In the genomic region with DNA sequence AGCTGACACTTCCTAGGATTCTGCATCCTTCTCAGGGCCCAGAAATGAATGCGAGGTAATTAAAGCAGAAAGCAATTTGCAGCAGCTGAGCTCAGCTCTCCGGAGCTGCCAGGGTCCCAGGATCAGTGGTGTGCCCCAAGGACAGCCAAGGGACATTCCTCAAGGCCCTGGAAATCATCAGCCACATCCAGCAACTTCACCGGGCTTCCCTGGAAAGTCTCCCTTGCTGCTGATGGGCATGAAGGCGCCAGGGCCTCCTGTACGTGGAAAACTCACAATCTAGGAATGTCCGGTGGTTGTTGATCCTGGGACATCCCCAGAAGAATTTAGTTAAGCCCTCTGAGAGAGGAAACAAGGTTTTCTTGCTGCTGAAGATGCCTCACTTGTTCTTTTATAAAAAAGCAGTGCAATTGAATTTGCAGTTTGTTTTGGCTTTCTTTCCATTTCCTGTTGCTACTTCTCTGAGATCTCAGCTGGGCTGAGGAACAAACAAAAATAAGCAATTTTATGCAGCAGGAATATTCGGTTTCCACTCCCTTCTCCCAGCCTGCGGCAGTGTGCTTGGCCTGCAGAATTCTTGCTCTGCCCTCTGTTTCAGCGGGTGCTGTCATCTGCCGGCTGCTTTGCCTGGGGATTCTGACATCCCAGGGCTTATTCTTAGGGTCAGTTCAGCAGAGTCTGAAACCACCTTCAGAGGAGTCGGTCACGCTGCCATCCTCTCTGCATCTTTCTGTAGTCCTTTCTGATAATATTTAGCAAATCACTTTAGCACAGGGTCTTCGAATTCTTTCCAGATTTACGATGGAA, we compare ENCODE assay signal across 13 cellular contexts.
DNase-seq lines count a peak whose midpoint lies in the region; ATAC-seq and TF ChIP-seq lines count a peak whose summit lies in the region.
"Had no signal": no experiment of that assay in that cellular context is flagged by ENCODE, and none has a peak within 500 bp of the region (broad histone marks: within the 10 kb centered on the region; RNA-seq: fewer than 3 reads in every experiment).

No MANE protein-coding gene starts in this region.

- H3K79me2 ChIP-seq in ACC112 (ENCODE audit: control insufficient read depth, insufficient read depth, low read length, unreplicated experiment) (peaks cover 3% of the 10 kb centered on the region), fibroblast of lung (ENCODE audit: control insufficient read depth, insufficient read depth, low read length) (no peaks in the 10 kb centered on the region)

- H3K4me3 ChIP-seq in ACC112 (ENCODE audit: low read depth, low read length) (no peak overlapping the region), RWPE2 (ENCODE audit: severe bottlenecking) (no peak overlapping the region), fibroblast of lung (replicated peaks in 1 of 4; ENCODE audit: control extremely low read depth in 1 of 4, insufficient read depth in 1 of 4, low read depth in 3 of 4, low read length in 4 of 4) (no peak overlapping the region), mesodermal cell (ENCODE audit: extremely low read depth, insufficient read depth, low read length, poor library complexity, severe bottlenecking) (no peak overlapping the region)
- H3K4me3 ChIP-seq: PC-9 had no signal

- no peak for ATAC-seq in RWPE2 (ENCODE audit: low read depth)
- no peak for ATAC-seq in HG03025 (IDR thresholded peaks at IDR 0.05; ENCODE audit: low FRiP score, unreplicated experiment)
- ATAC-seq in omental fat pad (ENCODE audit: low FRiP score): no peak
- ATAC-seq in GM19324 (IDR thresholded peaks at IDR 0.05; ENCODE audit: low FRiP score, unreplicated experiment): no peak
- ATAC-seq: activated CD4-positive, CD25-positive, alpha-beta regulatory T cell treated with anti-CD3 and anti-CD28 coated beads, Interleukin-2, amount 50 U/mL, for 24 hours had no signal

- 53 to 78% methylated on average over 8 to 9 of the region's 14 CpGs for WGBS in mesodermal cell (ENCODE audit: insufficient coverage in 2 of 2), 2 experiments

- DNase-seq in RWPE2 (ENCODE audit: low spot score) (no peak), fibroblast of lung (ENCODE audit: low read depth in 2 of 2) (peak; percentile 34 to 82), OCI-M2 (lab: John Stamatoyannopoulos, UW; ENCODE audit: unreplicated experiment) (no peak), omental fat pad (ENCODE audit: low spot score) (no peak)
- DNase-seq: activated naive CD4-positive, alpha-beta T cell treated with anti-CD3 and anti-CD28 coated beads for 36 hours; immature natural killer cell; NCI-H187; PC-9 had no signal

- H3K9me3 ChIP-seq in RWPE2 (ENCODE audit: severe bottlenecking) (no peaks in the 10 kb centered on the region), fibroblast of lung (ENCODE audit: control insufficient read depth, insufficient read depth, low read depth, low read length) (no peaks in the 10 kb centered on the region), mesodermal cell (ENCODE audit: control insufficient read depth, low read length) (no peaks in the 10 kb centered on the region)

- H4K20me1 ChIP-seq in fibroblast of lung (ENCODE audit: control insufficient read depth, extremely low read depth, insufficient read depth, low read length): no peaks in the 10 kb centered on the region

- no peak overlapping the region for H2AFZ ChIP-seq in ACC112 (ENCODE audit: low read length, unreplicated experiment)
- H2AFZ ChIP-seq in fibroblast of lung (ENCODE audit: low read length): no peak overlapping the region
- H2AFZ ChIP-seq: PC-9 had no signal

- H3K4me1 ChIP-seq in ACC112 (ENCODE audit: control insufficient read depth, insufficient read depth, low read length, unreplicated experiment): peaks cover 46% of the 10 kb centered on the region
- H3K4me1 ChIP-seq in RWPE2 (ENCODE audit: insufficient read depth, poor library complexity, severe bottlenecking): peaks cover 9% of the 10 kb centered on the region
- peaks cover 6% of the 10 kb centered on the region for H3K4me1 ChIP-seq in fibroblast of lung (ENCODE audit: control insufficient read depth, extremely low read depth, insufficient read depth, low read length)
- peaks cover 27% of the 10 kb centered on the region for H3K4me1 ChIP-seq in mesodermal cell (ENCODE audit: control insufficient read depth, insufficient read depth, low read length, poor library complexity, severe bottlenecking)

- H3K27me3 ChIP-seq in ACC112 (ENCODE audit: insufficient read depth, low read length): no peaks in the 10 kb centered on the region
- H3K27me3 ChIP-seq in RWPE2 (ENCODE audit: insufficient read depth, poor library complexity, severe bottlenecking): no peaks in the 10 kb centered on the region
- H3K27me3 ChIP-seq in fibroblast of lung (ENCODE audit: control insufficient read depth, insufficient read depth, low read length): no peaks in the 10 kb centered on the region

- TF ChIP-seq CTCF in RWPE2 (IDR thresholded peaks at IDR 0.05; ENCODE audit: poor library complexity, severe bottlenecking) (no peak), fibroblast of lung (conservative IDR thresholded peaks at IDR 0.05 in 1 of 2, IDR thresholded peaks at IDR 0.05 in 1 of 2; ENCODE audit: low read depth in 1 of 2, low read length in 2 of 2) (peak in 1 of 2 donors; percentile 19), omental fat pad (IDR thresholded peaks at IDR 0.05) (no peak)

- H3K36me3 ChIP-seq in ACC112 (ENCODE audit: insufficient read depth, low read length) (peaks cover 14% of the 10 kb centered on the region), RWPE2 (ENCODE audit: low read depth) (peaks cover 41% of the 10 kb centered on the region), fibroblast of lung (ENCODE audit: control insufficient read depth, insufficient read depth, low read length) (no peaks in the 10 kb centered on the region), mesodermal cell (ENCODE audit: control insufficient read depth, insufficient read depth, low read length) (no peaks in the 10 kb centered on the region)

- H3K4me2 ChIP-seq in fibroblast of lung (ENCODE audit: extremely low read depth, insufficient read depth, low read length): no peak overlapping the region
- H3K4me2 ChIP-seq: PC-9 had no signal

- H3K27ac ChIP-seq in ACC112 (ENCODE audit: low read depth, low read length) (peak overlapping the region; percentile 86), RWPE2 (ENCODE audit: poor library complexity, severe bottlenecking) (peak overlapping the region; percentile 22), fibroblast of lung (ENCODE audit: insufficient read depth, low read length) (no peak overlapping the region), mesodermal cell (ENCODE audit: low read depth, low read length, severe bottlenecking) (peak overlapping the region; percentile 72)
- H3K27ac ChIP-seq: PC-9 had no signal

- H3K9ac ChIP-seq in fibroblast of lung (ENCODE audit: insufficient read depth, low read length): peak overlapping the region; percentile 7

Comparison
In these comparisons a context has a peak if more than half of its experiments do, and no peak if none do; other contexts are left out.
1. DNase-seq: peak in fibroblast of lung (2 of 2); none in RWPE2 (single experiment), OCI-M2 (single experiment) and omental fat pad (single experiment).